ENCODE assay signal across 1 cellular context in the genomic region with DNA sequence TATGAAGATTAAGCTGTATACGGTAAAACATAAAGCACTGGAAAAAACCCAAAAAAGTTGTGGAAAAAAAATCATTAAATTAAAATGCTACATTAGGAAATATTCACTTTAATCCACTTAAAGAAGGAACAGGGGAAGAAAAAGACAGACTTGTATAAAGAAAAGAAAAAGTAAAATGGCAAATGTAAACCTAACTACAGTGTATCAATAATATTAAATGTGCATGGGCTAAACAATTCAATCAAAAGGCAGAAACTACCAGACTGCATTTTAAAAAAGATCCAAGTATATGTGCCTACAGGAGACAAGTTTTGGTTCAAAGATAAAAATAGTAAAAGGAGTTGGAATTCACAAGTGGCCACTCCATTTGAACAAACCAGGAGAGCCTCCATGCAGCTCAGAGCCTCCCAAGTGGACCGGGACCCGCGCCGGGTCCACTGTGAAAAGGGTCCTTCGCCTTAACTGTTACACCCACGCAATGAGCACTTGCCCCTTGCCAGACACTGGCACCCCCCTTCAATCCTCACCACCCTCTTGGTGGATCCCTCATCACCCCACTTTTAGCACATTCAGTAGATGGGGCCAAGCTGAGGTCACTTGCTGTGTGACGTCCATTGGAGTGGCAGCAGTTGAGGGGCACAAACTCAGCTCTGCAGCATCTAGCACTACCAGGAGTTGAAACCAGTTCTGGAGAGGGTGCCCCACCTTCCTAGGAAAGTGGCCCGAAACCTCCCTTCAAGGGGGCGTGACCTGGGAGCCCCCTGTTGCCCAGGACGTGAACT.
TF ChIP-seq lines count a peak whose summit lies in the region.

No MANE protein-coding gene starts in this region.

TF ChIP-seq in K562, 482 proteins besides CTCF, POLR2A, EP300 and RAD21 (continued from another document):
- TF ChIP-seq RBM14 (IDR thresholded peaks at IDR 0.05; ENCODE audit: borderline replicate concordance, insufficient read depth, low read depth, low read length) (no peak), HLTF (IDR thresholded peaks at IDR 0.05) (0 out of 2 replicates have a peak, but pooled peaks have one; percentile 30), THRAP3 (IDR thresholded peaks at IDR 0.05; ENCODE audit: borderline replicate concordance) (peak; percentile 77; the same call in 1 of the 2 replicates), YY1 (IDR thresholded peaks at IDR 0.05; ENCODE audit: borderline replicate concordance in 1 of 3, control insufficient read depth in 1 of 3, extremely low read depth in 1 of 3, insufficient read depth in 3 of 3, insufficient read length in 1 of 3, insufficient replicate concordance in 2 of 3, low read depth in 1 of 3, low read length in 2 of 3) (peak in 1 of 3 experiments; percentile 16)
- TF ChIP-seq, protein P1, sequence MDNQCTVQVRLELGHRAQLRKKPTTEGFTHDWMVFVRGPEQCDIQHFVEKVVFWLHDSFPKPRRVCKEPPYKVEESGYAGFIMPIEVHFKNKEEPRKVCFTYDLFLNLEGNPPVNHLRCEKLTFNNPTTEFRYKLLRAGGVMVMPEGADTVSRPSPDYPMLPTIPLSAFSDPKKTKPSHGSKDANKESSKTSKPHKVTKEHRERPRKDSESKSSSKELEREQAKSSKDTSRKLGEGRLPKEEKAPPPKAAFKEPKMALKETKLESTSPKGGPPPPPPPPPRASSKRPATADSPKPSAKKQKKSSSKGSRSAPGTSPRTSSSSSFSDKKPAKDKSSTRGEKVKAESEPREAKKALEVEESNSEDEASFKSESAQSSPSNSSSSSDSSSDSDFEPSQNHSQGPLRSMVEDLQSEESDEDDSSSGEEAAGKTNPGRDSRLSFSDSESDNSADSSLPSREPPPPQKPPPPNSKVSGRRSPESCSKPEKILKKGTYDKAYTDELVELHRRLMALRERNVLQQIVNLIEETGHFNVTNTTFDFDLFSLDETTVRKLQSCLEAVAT (IDR thresholded peaks at IDR 0.05) = 0 out of 4 replicates have a peak, but pooled peaks of 1 of the 2 experiments have one; percentile 12
- TF ChIP-seq, protein P2, sequence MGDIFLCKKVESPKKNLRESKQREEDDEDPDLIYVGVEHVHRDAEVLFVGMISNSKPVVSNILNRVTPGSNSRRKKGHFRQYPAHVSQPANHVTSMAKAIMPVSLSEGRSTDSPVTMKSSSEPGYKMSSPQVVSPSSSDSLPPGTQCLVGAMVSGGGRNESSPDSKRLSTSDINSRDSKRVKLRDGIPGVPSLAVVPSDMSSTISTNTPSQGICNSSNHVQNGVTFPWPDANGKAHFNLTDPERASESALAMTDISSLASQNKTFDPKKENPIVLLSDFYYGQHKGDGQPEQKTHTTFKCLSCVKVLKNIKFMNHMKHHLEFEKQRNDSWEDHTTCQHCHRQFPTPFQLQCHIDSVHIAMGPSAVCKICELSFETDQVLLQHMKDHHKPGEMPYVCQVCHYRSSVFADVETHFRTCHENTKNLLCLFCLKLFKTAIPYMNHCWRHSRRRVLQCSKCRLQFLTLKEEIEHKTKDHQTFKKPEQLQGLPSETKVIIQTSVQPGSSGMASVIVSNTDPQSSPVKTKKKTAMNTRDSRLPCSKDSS (IDR thresholded peaks at IDR 0.05; ENCODE audit: low read depth, partially characterized antibody) = peak; percentile 27
- TF ChIP-seq, protein P3, sequence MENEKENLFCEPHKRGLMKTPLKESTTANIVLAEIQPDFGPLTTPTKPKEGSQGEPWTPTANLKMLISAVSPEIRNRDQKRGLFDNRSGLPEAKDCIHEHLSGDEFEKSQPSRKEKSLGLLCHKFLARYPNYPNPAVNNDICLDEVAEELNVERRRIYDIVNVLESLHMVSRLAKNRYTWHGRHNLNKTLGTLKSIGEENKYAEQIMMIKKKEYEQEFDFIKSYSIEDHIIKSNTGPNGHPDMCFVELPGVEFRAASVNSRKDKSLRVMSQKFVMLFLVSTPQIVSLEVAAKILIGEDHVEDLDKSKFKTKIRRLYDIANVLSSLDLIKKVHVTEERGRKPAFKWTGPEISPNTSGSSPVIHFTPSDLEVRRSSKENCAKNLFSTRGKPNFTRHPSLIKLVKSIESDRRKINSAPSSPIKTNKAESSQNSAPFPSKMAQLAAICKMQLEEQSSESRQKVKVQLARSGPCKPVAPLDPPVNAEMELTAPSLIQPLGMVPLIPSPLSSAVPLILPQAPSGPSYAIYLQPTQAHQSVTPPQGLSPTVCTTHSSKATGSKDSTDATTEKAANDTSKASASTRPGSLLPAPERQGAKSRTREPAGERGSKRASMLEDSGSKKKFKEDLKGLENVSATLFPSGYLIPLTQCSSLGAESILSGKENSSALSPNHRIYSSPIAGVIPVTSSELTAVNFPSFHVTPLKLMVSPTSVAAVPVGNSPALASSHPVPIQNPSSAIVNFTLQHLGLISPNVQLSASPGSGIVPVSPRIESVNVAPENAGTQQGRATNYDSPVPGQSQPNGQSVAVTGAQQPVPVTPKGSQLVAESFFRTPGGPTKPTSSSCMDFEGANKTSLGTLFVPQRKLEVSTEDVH (IDR thresholded peaks at IDR 0.05; ENCODE audit: low read depth, partially characterized antibody) = no peak
- TF ChIP-seq, protein P4, sequence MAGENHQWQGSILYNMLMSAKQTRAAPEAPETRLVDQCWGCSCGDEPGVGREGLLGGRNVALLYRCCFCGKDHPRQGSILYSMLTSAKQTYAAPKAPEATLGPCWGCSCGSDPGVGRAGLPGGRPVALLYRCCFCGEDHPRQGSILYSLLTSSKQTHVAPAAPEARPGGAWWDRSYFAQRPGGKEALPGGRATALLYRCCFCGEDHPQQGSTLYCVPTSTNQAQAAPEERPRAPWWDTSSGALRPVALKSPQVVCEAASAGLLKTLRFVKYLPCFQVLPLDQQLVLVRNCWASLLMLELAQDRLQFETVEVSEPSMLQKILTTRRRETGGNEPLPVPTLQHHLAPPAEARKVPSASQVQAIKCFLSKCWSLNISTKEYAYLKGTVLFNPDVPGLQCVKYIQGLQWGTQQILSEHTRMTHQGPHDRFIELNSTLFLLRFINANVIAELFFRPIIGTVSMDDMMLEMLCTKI (IDR thresholded peaks at IDR 0.05; ENCODE audit: partially characterized antibody) = no peak
TF ChIP-seq in K562: peak in this region for 24.
